ENCODE assay signal across 26 cellular contexts in the genomic region with DNA sequence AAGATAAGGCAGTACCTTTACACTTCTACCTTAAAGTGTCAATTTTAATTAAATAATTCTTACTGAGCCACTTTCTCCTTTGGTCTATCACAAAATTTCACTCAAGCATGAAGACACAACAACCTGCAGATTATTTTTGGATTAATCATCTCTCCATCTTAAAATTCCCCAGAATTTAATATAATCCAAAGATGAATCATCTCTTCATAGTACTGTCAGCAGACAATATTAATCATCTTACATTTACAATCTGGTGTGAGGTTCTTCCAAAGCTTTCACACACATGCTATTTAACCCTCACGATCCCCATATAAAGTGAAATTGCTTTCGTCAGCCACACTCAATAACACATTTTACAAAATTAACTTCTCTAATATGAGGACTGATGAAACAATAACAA. TPM values are rescaled to one million over a fixed set of nuclear protein-coding genes. Genes with fewer than 3 reads are reported as not detected.
DNase-seq lines count a peak whose midpoint lies in the region; ATAC-seq, FAIRE-seq and TF ChIP-seq lines count a peak whose summit lies in the region.
"Had no signal": no experiment of that assay in that cellular context is flagged by ENCODE, and none has a peak within 500 bp of the region (broad histone marks: within the 10 kb centered on the region; RNA-seq: fewer than 3 reads in every experiment).

No MANE protein-coding gene starts in this region.

- H4K20me1 ChIP-seq in HepG2 (ENCODE audit: insufficient read depth, low read length) (no peaks in the 10 kb centered on the region), astrocyte (ENCODE audit: insufficient read depth, low read length) (no peaks in the 10 kb centered on the region)

- TF ChIP-seq RAD21 in HepG2 (CRISPR knock-in tag; IDR thresholded peaks at IDR 0.05), result no peak

- H3K27me3 Mint-ChIP-seq in astrocyte (ENCODE audit: low read depth, unreplicated experiment), result no peaks in the 10 kb centered on the region
- peaks cover 8% of the 10 kb centered on the region for H3K27me3 Mint-ChIP-seq in activated CD8-positive, alpha-beta T cell treated with anti-CD3 and anti-CD28 coated beads, Interleukin-2, amount 10 ng/mL, durations not matched to agents 7 days and 5 days (ENCODE audit: low read depth)
- H3K27me3 Mint-ChIP-seq: activated CD8-positive, alpha-beta T cell treated with anti-CD3 and anti-CD28 coated beads for 36 hours had no signal

- ATAC-seq in HepG2 (no peak), right lobe of liver (no peak), GM18519 (IDR thresholded peaks at IDR 0.05; ENCODE audit: low FRiP score, unreplicated experiment) (no peak), sciatic nerve (no peak)
- ATAC-seq in activated CD8-positive, alpha-beta T cell treated with anti-CD3 and anti-CD28 coated beads, Interleukin-2, amount 10 ng/mL, durations not matched to agents 7 days and 5 days, result no peak
- ATAC-seq: activated CD4-positive, CD25-positive, alpha-beta regulatory T cell treated with anti-CD3 and anti-CD28 coated beads, Interleukin-2, amount 50 U/mL, for 24 hours; activated CD8-positive, alpha-beta T cell treated with anti-CD3 and anti-CD28 coated beads for 36 hours; gastrocnemius medialis; lower lobe of right lung; stimulated activated naive CD8-positive, alpha-beta T cell treated with anti-CD3 and anti-CD28 coated beads, Interleukin-15, Interleukin-2, amounts not matched to agents 100 U/mL and 50 U/mL, for 24 hours had no signal

- no peaks in the 10 kb centered on the region for H3K27me3 ChIP-seq in HepG2 (ENCODE audit: control insufficient read depth in 1 of 2, insufficient read depth in 2 of 2, low read length in 2 of 2)
- H3K27me3 ChIP-seq in right lobe of liver, result no peaks in the 10 kb centered on the region
- H3K27me3 ChIP-seq in astrocyte (ENCODE audit: insufficient read depth, low read length), result no peaks in the 10 kb centered on the region
- H3K27me3 ChIP-seq: gastrocnemius medialis, spleen, tibial nerve had no signal

- H3K4me3 ChIP-seq in HepG2 (replicated peaks in 1 of 3; ENCODE audit: insufficient read depth in 1 of 3, low read depth in 2 of 3, low read length in 3 of 3), result no peak overlapping the region
- no peak overlapping the region for H3K4me3 ChIP-seq in right lobe of liver
- H3K4me3 ChIP-seq in astrocyte (ENCODE audit: insufficient read depth, low read depth, low read length), result no peak overlapping the region
- H3K4me3 ChIP-seq: gastrocnemius medialis, lower lobe of right lung, spleen, tibial nerve had no signal

- no TSS peak for BruUV-seq in HepG2 (replicated peaks; lab: Mats Ljungman, UMichigan)

- H3K36me3 ChIP-seq in HepG2 (replicated peaks in 1 of 2; ENCODE audit: control insufficient read depth in 1 of 2, insufficient read depth in 2 of 2, low read length in 2 of 2) (peaks cover 2 to 4% of the 10 kb centered on the region in 2 experiments; a peak in 2 of 5 replicates), right lobe of liver (no peaks in the 10 kb centered on the region), astrocyte (ENCODE audit: insufficient read depth, low read length) (no peaks in the 10 kb centered on the region)
- H3K36me3 ChIP-seq: gastrocnemius medialis, lower lobe of right lung, neutrophil, spleen, tibial nerve had no signal

- H3K27ac ChIP-seq in HepG2 (ENCODE audit: extremely low read length, insufficient read depth, low read length) (peak overlapping the region; percentile 71), right lobe of liver (no peak overlapping the region), astrocyte (ENCODE audit: low read depth, low read length) (no peak overlapping the region)
- H3K27ac ChIP-seq: gastrocnemius medialis, lower lobe of right lung, neutrophil, spleen, tibial nerve had no signal

- 99% methylated on average over 2 of the region's 2 CpGs for WGBS in HepG2 (ENCODE audit: low lambda C conversion rate)
- WGBS in right lobe of liver (ENCODE audit: insufficient coverage, low coverage, low lambda C conversion rate, missing lambda C conversion rate), result 89% methylated on average over 2 of the region's 2 CpGs

- intact Hi-C loops in HepG2 (cut with micrococcal nuclease; ENCODE audit: unreplicated experiment) (no loop called here), right lobe of liver (cut with DNase I) (no loop called here), sciatic nerve (cut with DNase I) (no loop called here)

- TF ChIP-seq EP300 in HepG2 (IDR thresholded peaks at IDR 0.05; ENCODE audit: low read depth in 2 of 2, low read length in 2 of 2) (no peak), HepG2 (CRISPR knock-in tag; IDR thresholded peaks at IDR 0.05; ENCODE audit: borderline replicate concordance) (no peak)

- in situ Hi-C loops in HepG2 (cut with HindIII; ENCODE audit: extremely low pct_ligation_motif_present, low pct_unique_long_range_greater_than_20kb), result no loop called here
- in situ Hi-C loops in ACHN (cut with HindIII; ENCODE audit: low pct_ligation_motif_present, low pct_unique_long_range_greater_than_20kb, low sequenced_read_pairs), result no loop called here

- H3K4me3 Mint-ChIP-seq in astrocyte (ENCODE audit: unreplicated experiment), result no peak overlapping the region
- no peak overlapping the region for H3K4me3 Mint-ChIP-seq in activated CD8-positive, alpha-beta T cell treated with anti-CD3 and anti-CD28 coated beads, Interleukin-2, amount 10 ng/mL, durations not matched to agents 7 days and 5 days
- H3K4me3 Mint-ChIP-seq: activated CD8-positive, alpha-beta T cell treated with anti-CD3 and anti-CD28 coated beads for 36 hours had no signal

- H3K9me3 Mint-ChIP-seq in astrocyte (ENCODE audit: unreplicated experiment), result no peaks in the 10 kb centered on the region
- H3K9me3 Mint-ChIP-seq in activated CD8-positive, alpha-beta T cell treated with anti-CD3 and anti-CD28 coated beads, Interleukin-2, amount 10 ng/mL, durations not matched to agents 7 days and 5 days (ENCODE audit: insufficient read depth), result no peaks in the 10 kb centered on the region
- H3K9me3 Mint-ChIP-seq: activated CD8-positive, alpha-beta T cell treated with anti-CD3 and anti-CD28 coated beads for 36 hours had no signal

- H3K4me1 Mint-ChIP-seq in astrocyte (ENCODE audit: low read depth, unreplicated experiment), result peaks cover 30% of the 10 kb centered on the region
- H3K4me1 Mint-ChIP-seq in activated CD8-positive, alpha-beta T cell treated with anti-CD3 and anti-CD28 coated beads, Interleukin-2, amount 10 ng/mL, durations not matched to agents 7 days and 5 days (ENCODE audit: low read depth), result no peaks in the 10 kb centered on the region

- H3K79me2 ChIP-seq in HepG2 (ENCODE audit: insufficient read depth, low read length), result peaks cover 20% of the 10 kb centered on the region
- H3K79me2 ChIP-seq in astrocyte (ENCODE audit: insufficient read depth, low read length), result peaks cover 11% of the 10 kb centered on the region

- FAIRE-seq in HepG2 (lab: Jason Lieb, UNC) (no peak), astrocyte (lab: Jason Lieb, UNC) (no peak)
- FAIRE-seq: A204.1, islet of Langerhans had no signal

- no peak for TF ChIP-seq POLR2A in HepG2 (IDR thresholded peaks at IDR 0.05; ENCODE audit: insufficient read depth in 1 of 2, low read depth in 2 of 2, low read length in 2 of 2)
- no peak for TF ChIP-seq POLR2A in right lobe of liver (IDR thresholded peaks at IDR 0.05)

- H3K9ac ChIP-seq in HepG2 (ENCODE audit: insufficient read depth, low read depth, low read length) (no peak overlapping the region), astrocyte (ENCODE audit: low read length) (no peak overlapping the region)

- peaks cover 2% of the 10 kb centered on the region for H3K36me3 Mint-ChIP-seq in astrocyte (ENCODE audit: low read depth, unreplicated experiment)
- no peaks in the 10 kb centered on the region for H3K36me3 Mint-ChIP-seq in activated CD8-positive, alpha-beta T cell treated with anti-CD3 and anti-CD28 coated beads, Interleukin-2, amount 10 ng/mL, durations not matched to agents 7 days and 5 days (ENCODE audit: low read depth)

- CTCF ChIA-PET in HepG2 (lab: Yijun Ruan, JAX; ENCODE audit: low intra/inter-chr PET ratio, low total read pairs), result no interaction called here
- CTCF ChIA-PET in activated CD8-positive, alpha-beta T cell treated with anti-CD3 and anti-CD28 coated beads, Interleukin-2, amount 10 ng/mL, durations not matched to agents 7 days and 5 days (lab: Charles Lee), result no interaction called here

- POLR2A ChIA-PET in HepG2 (lab: Yijun Ruan, JAX), result no interaction called here
- POLR2A ChIA-PET in activated CD8-positive, alpha-beta T cell treated with anti-CD3 and anti-CD28 coated beads, Interleukin-2, amount 10 ng/mL, durations not matched to agents 7 days and 5 days (lab: Charles Lee), result no interaction called here

- no peak overlapping the region for H2AFZ ChIP-seq in HepG2 (ENCODE audit: low read length)
- H2AFZ ChIP-seq in astrocyte (ENCODE audit: low read depth, low read length), result no peak overlapping the region

- no peaks in the 10 kb centered on the region for H3K9me3 ChIP-seq in HepG2 (ENCODE audit: low read length)
- no peaks in the 10 kb centered on the region for H3K9me3 ChIP-seq in right lobe of liver
- no peaks in the 10 kb centered on the region for H3K9me3 ChIP-seq in astrocyte (ENCODE audit: insufficient read depth, low read depth, low read length)
- H3K9me3 ChIP-seq: gastrocnemius medialis, lower lobe of right lung, neutrophil, spleen, tibial nerve had no signal

- no peak overlapping the region; the same call in 1 of the 2 replicates for H3K4me2 ChIP-seq in HepG2 (ENCODE audit: low read depth, low read length)
- H3K4me2 ChIP-seq in astrocyte (ENCODE audit: low read length), result no peak overlapping the region

- H3K4me1 ChIP-seq in HepG2 (ENCODE audit: insufficient read depth, low read length) (peaks cover 90% of the 10 kb centered on the region), right lobe of liver (no peaks in the 10 kb centered on the region), astrocyte (ENCODE audit: insufficient read depth, low read length) (peaks cover 24% of the 10 kb centered on the region)
- H3K4me1 ChIP-seq: lower lobe of right lung, spleen had no signal

- DNase-seq in HepG2 (ENCODE audit: low spot score), result no peak
- DNase-seq in right lobe of liver, result no peak
- DNase-seq in astrocyte (ENCODE audit: low read depth), result peak; percentile 54
- DNase-seq in kidney tubule cell (ENCODE audit: low spot score), result peak; percentile 57
- no peak for DNase-seq in ACHN
- no peak for DNase-seq in sciatic nerve (ENCODE audit: low spot score)
- no peak for DNase-seq in activated CD8-positive, alpha-beta T cell treated with anti-CD3 and anti-CD28 coated beads, Interleukin-2, amount 10 ng/mL, durations not matched to agents 7 days and 5 days
- DNase-seq: activated CD8-positive, alpha-beta T cell treated with anti-CD3 and anti-CD28 coated beads for 36 hours; activated naive CD4-positive, alpha-beta T cell treated with Interleukin-2 at 50 U/mL for 16 hours; amniotic stem cell; central memory CD4-positive, alpha-beta T cell; erythroblast; gastrocnemius medialis; lower lobe of right lung; NCI-H1436 treated with DMSO at 0.1 percent for 48 hours; NCI-H2171 treated with DMSO at 0.1 percent for 48 hours; SHP77; spleen; stimulated activated CD4-positive, alpha-beta T cell treated with anti-CD3 and anti-CD28 coated beads, Interleukin-4, amount 100 ng/mL, for 24 hours; stimulated activated naive CD8-positive, alpha-beta T cell treated with anti-CD3 and anti-CD28 coated beads, Interleukin-15, Interleukin-2, amounts not matched to agents 100 U/mL and 50 U/mL, for 24 hours had no signal

- TF ChIP-seq CTCF in HepG2 (CRISPR knock-in tag; IDR thresholded peaks at IDR 0.05), result no peak
- TF ChIP-seq CTCF in right lobe of liver (IDR thresholded peaks at IDR 0.05), result no peak
- TF ChIP-seq CTCF in astrocyte (IDR thresholded peaks at IDR 0.05; ENCODE audit: insufficient read depth, low read depth, low read length), result no peak

- H3K27ac Mint-ChIP-seq in astrocyte (ENCODE audit: unreplicated experiment), result no peak overlapping the region
- H3K27ac Mint-ChIP-seq in activated CD8-positive, alpha-beta T cell treated with anti-CD3 and anti-CD28 coated beads, Interleukin-2, amount 10 ng/mL, durations not matched to agents 7 days and 5 days, result no peak overlapping the region
- H3K27ac Mint-ChIP-seq: activated CD8-positive, alpha-beta T cell treated with anti-CD3 and anti-CD28 coated beads for 36 hours had no signal

RNA-seq across cellular contexts. Expression of gene LHFPL2, which starts 43.0 kb away (rescaled TPM):
- 20.0 TPM in 2 replicates for total RNA-seq in HepG2 (2016; rRNA removed; fragmentation: Illumina TruSeq; extraction: Trizol)
- total RNA-seq in HepG2 (2016; cell fraction: cytosol; rRNA removed; fragmentation: Illumina TruSeq; extraction: Trizol; ENCODE audit: low read depth), result 9.3 and 10.4 TPM in 2 replicates
- 18.6 and 20.5 TPM in 2 replicates for total RNA-seq in HepG2 (2016; cell fraction: insoluble cytoplasmic fraction; rRNA removed; fragmentation: Illumina TruSeq; extraction: Trizol)
- total RNA-seq in HepG2 (2016; cell fraction: membrane; rRNA removed; fragmentation: Illumina TruSeq; extraction: Trizol), result 15.5 and 16.5 TPM in 2 replicates
- 29.5 and 30.3 TPM in 2 replicates for total RNA-seq in HepG2 (2016; cell fraction: nucleus; rRNA removed; fragmentation: Illumina TruSeq; extraction: Trizol)
- polyA plus RNA-seq in HepG2 (2011; rRNA removed), result 6.0 and 6.3 TPM in 2 replicates
- polyA plus RNA-seq in HepG2 (2011; cell fraction: cytosol; rRNA removed), result 4.6 and 6.5 TPM in 2 replicates
- 8.6 and 9.9 TPM in 2 replicates for polyA plus RNA-seq in HepG2 (2011; cell fraction: nucleus; rRNA removed)
- polyA plus RNA-seq in HepG2 (2012), result 9.2 and 12.5 TPM in 2 replicates
- polyA plus RNA-seq in HepG2 (2016; cell fraction: cytosol; fragmentation: Illumina TruSeq; extraction: Trizol; ENCODE audit: low read depth), result 1.4 and 1.7 TPM in 2 replicates
- polyA plus RNA-seq in HepG2 (2016; cell fraction: insoluble cytoplasmic fraction; fragmentation: Illumina TruSeq; extraction: Trizol; ENCODE audit: low read depth), result 12.6 and 13.6 TPM in 2 replicates
- 5.8 and 5.9 TPM in 2 replicates for polyA plus RNA-seq in HepG2 (2016; cell fraction: membrane; fragmentation: Illumina TruSeq; extraction: Trizol; ENCODE audit: low read depth)
- polyA plus RNA-seq in HepG2 (2016; cell fraction: nucleus; fragmentation: Illumina TruSeq; extraction: Trizol; ENCODE audit: insufficient read depth, low read depth), result 26.4 and 29.4 TPM in 2 replicates
- 9.6 and 24.5 TPM in 2 replicates for polyA minus RNA-seq in HepG2 (2011; rRNA and poly(A)+ RNA removed; ENCODE audit: low replicate concordance)
- polyA minus RNA-seq in HepG2 (2011; cell fraction: cytosol; rRNA and poly(A)+ RNA removed), result 13.1 and 14.4 TPM in 2 replicates
- 23.7 and 26.4 TPM in 2 replicates for polyA minus RNA-seq in HepG2 (2011; cell fraction: nucleus; rRNA and poly(A)+ RNA removed)
- 10 to 100 TPM in 1 of 6 experiments, 1 to 10 TPM in 5; 2.6 to 11.8 (median 4.3) TPM for total RNA-seq in right lobe of liver
- 17.0 and 19.8 TPM in 2 replicates for total RNA-seq in astrocyte
- total RNA-seq in sciatic nerve, result 33.4 TPM
- under 1 TPM in 1 of 2 experiments, not detected in 1; 0.34 TPM for total RNA-seq in activated CD8-positive, alpha-beta T cell treated with anti-CD3 and anti-CD28 coated beads, Interleukin-2, amount 10 ng/mL, durations not matched to agents 7 days and 5 days

Comparison
In these comparisons a context has a peak if more than half of its experiments do, and no peak if none do; other contexts are left out.
1. DNase-seq: peak in astrocyte (single experiment) and kidney tubule cell (single experiment); none in HepG2 (single experiment), right lobe of liver (0 of 3), ACHN (single experiment), sciatic nerve (single experiment) and activated CD8-positive, alpha-beta T cell treated with anti-CD3 and anti-CD28 coated beads, Interleukin-2, amount 10 ng/mL, durations not matched to agents 7 days and 5 days (single experiment).